1 cellular context compared by ENCODE assay signal in genomic region chr19:31699421-31699820, GRCh38.
TF ChIP-seq lines count a peak whose summit lies in the region.

No MANE protein-coding gene starts in this region.

TF ChIP-seq in GM23338, 12 proteins besides CTCF, POLR2A, EP300 and RAD21 (continued from another document):
- TF ChIP-seq, protein P1, sequence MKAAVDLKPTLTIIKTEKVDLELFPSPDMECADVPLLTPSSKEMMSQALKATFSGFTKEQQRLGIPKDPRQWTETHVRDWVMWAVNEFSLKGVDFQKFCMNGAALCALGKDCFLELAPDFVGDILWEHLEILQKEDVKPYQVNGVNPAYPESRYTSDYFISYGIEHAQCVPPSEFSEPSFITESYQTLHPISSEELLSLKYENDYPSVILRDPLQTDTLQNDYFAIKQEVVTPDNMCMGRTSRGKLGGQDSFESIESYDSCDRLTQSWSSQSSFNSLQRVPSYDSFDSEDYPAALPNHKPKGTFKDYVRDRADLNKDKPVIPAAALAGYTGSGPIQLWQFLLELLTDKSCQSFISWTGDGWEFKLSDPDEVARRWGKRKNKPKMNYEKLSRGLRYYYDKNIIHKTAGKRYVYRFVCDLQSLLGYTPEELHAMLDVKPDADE (IDR thresholded peaks at IDR 0.05): no peak
- TF ChIP-seq EZH2phosphoT487 (IDR thresholded peaks at IDR 0.05; ENCODE audit: unreplicated experiment) (no peak), EZH2 (IDR thresholded peaks at IDR 0.05; ENCODE audit: low read depth, unreplicated experiment) (no peak)
- TF ChIP-seq, protein P2, sequence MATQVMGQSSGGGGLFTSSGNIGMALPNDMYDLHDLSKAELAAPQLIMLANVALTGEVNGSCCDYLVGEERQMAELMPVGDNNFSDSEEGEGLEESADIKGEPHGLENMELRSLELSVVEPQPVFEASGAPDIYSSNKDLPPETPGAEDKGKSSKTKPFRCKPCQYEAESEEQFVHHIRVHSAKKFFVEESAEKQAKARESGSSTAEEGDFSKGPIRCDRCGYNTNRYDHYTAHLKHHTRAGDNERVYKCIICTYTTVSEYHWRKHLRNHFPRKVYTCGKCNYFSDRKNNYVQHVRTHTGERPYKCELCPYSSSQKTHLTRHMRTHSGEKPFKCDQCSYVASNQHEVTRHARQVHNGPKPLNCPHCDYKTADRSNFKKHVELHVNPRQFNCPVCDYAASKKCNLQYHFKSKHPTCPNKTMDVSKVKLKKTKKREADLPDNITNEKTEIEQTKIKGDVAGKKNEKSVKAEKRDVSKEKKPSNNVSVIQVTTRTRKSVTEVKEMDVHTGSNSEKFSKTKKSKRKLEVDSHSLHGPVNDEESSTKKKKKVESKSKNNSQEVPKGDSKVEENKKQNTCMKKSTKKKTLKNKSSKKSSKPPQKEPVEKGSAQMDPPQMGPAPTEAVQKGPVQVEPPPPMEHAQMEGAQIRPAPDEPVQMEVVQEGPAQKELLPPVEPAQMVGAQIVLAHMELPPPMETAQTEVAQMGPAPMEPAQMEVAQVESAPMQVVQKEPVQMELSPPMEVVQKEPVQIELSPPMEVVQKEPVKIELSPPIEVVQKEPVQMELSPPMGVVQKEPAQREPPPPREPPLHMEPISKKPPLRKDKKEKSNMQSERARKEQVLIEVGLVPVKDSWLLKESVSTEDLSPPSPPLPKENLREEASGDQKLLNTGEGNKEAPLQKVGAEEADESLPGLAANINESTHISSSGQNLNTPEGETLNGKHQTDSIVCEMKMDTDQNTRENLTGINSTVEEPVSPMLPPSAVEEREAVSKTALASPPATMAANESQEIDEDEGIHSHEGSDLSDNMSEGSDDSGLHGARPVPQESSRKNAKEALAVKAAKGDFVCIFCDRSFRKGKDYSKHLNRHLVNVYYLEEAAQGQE (IDR thresholded peaks at IDR 0.05; ENCODE audit: unreplicated experiment): no peak
